1 cellular context compared by ENCODE assay signal in genomic region chr7:65558584-65558983, GRCh38.
A peak's percentile ranks its signal among the peaks of the same experiment; 100 is the strongest.
TF ChIP-seq lines count a peak whose summit lies in the region.
"Not testable (repeated sequence)": the region's sequence is repeated elsewhere in the genome, so short reads cannot be mapped to it uniquely, and the experiment has no call there.

No MANE protein-coding gene starts in this region.

TF ChIP-seq in K562, 482 proteins besides CTCF, POLR2A, EP300 and RAD21 (continued from another document):
- 0 out of 2 replicates have a peak, but pooled peaks have one; percentile 48 for TF ChIP-seq NKRF (IDR thresholded peaks at IDR 0.05; ENCODE audit: borderline replicate concordance)
- TF ChIP-seq ASH1L (IDR thresholded peaks at IDR 0.05; ENCODE audit: borderline replicate concordance, low read depth, partially characterized antibody), result peak; percentile 76
- peak; percentile 61 for TF ChIP-seq BCOR (IDR thresholded peaks at IDR 0.05)
- TF ChIP-seq BHLHE40 (IDR thresholded peaks at IDR 0.05; ENCODE audit: low read length), result peak; percentile 87
- TF ChIP-seq SRF (CRISPR knock-in tag; IDR thresholded peaks at IDR 0.05), result peak in 1 of 2 experiments; percentile 29; a peak in 1 of 4 replicates
- peak; percentile 95 for TF ChIP-seq DMBX1 (CRISPR knock-in tag; IDR thresholded peaks at IDR 0.05; ENCODE audit: borderline replicate concordance)
- peak; percentile 86; the same call in 1 of the 2 replicates for TF ChIP-seq ATF6 (CRISPR knock-in tag; IDR thresholded peaks at IDR 0.05)
- TF ChIP-seq CTBP1 (IDR thresholded peaks at IDR 0.05; ENCODE audit: borderline replicate concordance), result peak; percentile 43; the same call in 1 of the 2 replicates
- TF ChIP-seq ZNF583 (CRISPR knock-in tag; IDR thresholded peaks at IDR 0.05), result peak; percentile 80
- TF ChIP-seq ZEB2 (IDR thresholded peaks at IDR 0.05), result peak; percentile 40; the same call in 1 of the 2 replicates
- peak; percentile 75; the same call in 1 of the 2 replicates for TF ChIP-seq SMAD3 (CRISPR knock-in tag; conservative IDR thresholded peaks at IDR 0.05)
- TF ChIP-seq MIER1 (IDR thresholded peaks at IDR 0.05; ENCODE audit: low read depth), result 0 out of 2 replicates have a peak, but pooled peaks have one; percentile 64
- peak; percentile 91 for TF ChIP-seq DPF2 (IDR thresholded peaks at IDR 0.05)
- TF ChIP-seq SMARCC2 (IDR thresholded peaks at IDR 0.05; ENCODE audit: low read depth), result 0 out of 2 replicates have a peak, but pooled peaks have one; percentile 45
- TF ChIP-seq ETV6 (IDR thresholded peaks at IDR 0.05; ENCODE audit: borderline replicate concordance in 1 of 2, low read depth in 2 of 2, low read length in 1 of 2); NR4A1 (CRISPR knock-in tag; IDR thresholded peaks at IDR 0.05); TOE1 (CRISPR knock-in tag; IDR thresholded peaks at IDR 0.05; ENCODE audit: borderline replicate concordance, low read depth): not testable (repeated sequence)
- TF ChIP-seq ETV6 (CRISPR knock-in tag; IDR thresholded peaks at IDR 0.05; ENCODE audit: borderline replicate concordance), result peak; percentile 64; the same call in 1 of the 2 replicates
- TF ChIP-seq FOXA3 (CRISPR knock-in tag; conservative IDR thresholded peaks at IDR 0.05 in 1 of 2, IDR thresholded peaks at IDR 0.05 in 1 of 2), result peak; percentile 70 to 93
- TF ChIP-seq ZKSCAN8 (CRISPR knock-in tag; IDR thresholded peaks at IDR 0.05), result peak; percentile 26; the same call in 1 of the 2 replicates
- peak; percentile 40; the same call in 1 of the 2 replicates for TF ChIP-seq ARID3A (IDR thresholded peaks at IDR 0.05; ENCODE audit: borderline replicate concordance, low read depth, low read length)
- TF ChIP-seq SMARCE1 (IDR thresholded peaks at IDR 0.05), result peak; percentile 80
- peak; percentile 53 to 64; a peak in 2 of 4 replicates for TF ChIP-seq TEAD1 (CRISPR knock-in tag; IDR thresholded peaks at IDR 0.05)
- TF ChIP-seq SREBF2 (CRISPR knock-in tag; IDR thresholded peaks at IDR 0.05), result 0 out of 2 replicates have a peak, but pooled peaks have one; percentile 55
- TF ChIP-seq E2F6 (IDR thresholded peaks at IDR 0.05; ENCODE audit: borderline replicate concordance in 1 of 2, extremely low read depth in 1 of 2, insufficient read depth in 1 of 2, insufficient read length in 1 of 2, low read depth in 1 of 2, low read length in 1 of 2, poor library complexity in 1 of 2, severe bottlenecking in 1 of 2), result peak; percentile 57 to 94
- TF ChIP-seq FOXP1 (CRISPR knock-in tag; IDR thresholded peaks at IDR 0.05), result peak; percentile 93; the same call in 1 of the 2 replicates
- peak; percentile 97 for TF ChIP-seq ATF3 (IDR thresholded peaks at IDR 0.05)
- TF ChIP-seq ATF3 (CRISPR knock-in tag; conservative IDR thresholded peaks at IDR 0.05), result peak; percentile 93
- TF ChIP-seq THRB (CRISPR knock-in tag; conservative IDR thresholded peaks at IDR 0.05), result peak; percentile 63; the same call in 1 of the 2 replicates
- TF ChIP-seq NR4A1 (tag; IDR thresholded peaks at IDR 0.05), result 0 out of 2 replicates have a peak, but pooled peaks have one; percentile 56
- TF ChIP-seq NRF1 (conservative IDR thresholded peaks at IDR 0.05 in 1 of 2, IDR thresholded peaks at IDR 0.05 in 1 of 2), result peak; percentile 65 to 68
- TF ChIP-seq RAD51 (IDR thresholded peaks at IDR 0.05; ENCODE audit: borderline replicate concordance, low read depth), result peak; percentile 75
- TF ChIP-seq TOE1 (IDR thresholded peaks at IDR 0.05; ENCODE audit: borderline replicate concordance), result peak; percentile 61; the same call in 1 of the 2 replicates
